Comparison of ENCODE assay signal across 32 cellular contexts in genomic region chr3:18051312-18051711, GRCh38.
"Had no signal": no experiment of that assay in that cellular context is flagged by ENCODE, and none has a peak within 500 bp of the region (broad histone marks: within the 10 kb centered on the region; RNA-seq: fewer than 3 reads in every experiment).

No MANE protein-coding gene starts in this region.

- H3K27ac ChIP-seq: ascending aorta, breast epithelium, cardiac muscle cell, coronary artery, dorsolateral prefrontal cortex had no signal

- H3K27me3 ChIP-seq: ascending aorta, breast epithelium, cardiac muscle cell, dorsolateral prefrontal cortex had no signal

- DNase-seq: activated CD4-positive, alpha-beta memory T cell treated with anti-CD3 and anti-CD28 coated beads for 36 hours; activated CD4-positive, alpha-beta T cell treated with anti-CD3 and anti-CD28 coated beads for 36 hours; activated CD4-positive, alpha-beta T cell treated with anti-CD3 and anti-CD28 coated beads, Interleukin-2, amount 10 ng/mL, durations not matched to agents 24 days and 14 days; activated CD4-positive, CD25-positive, alpha-beta regulatory T cell; activated CD4-positive, CD25-positive, alpha-beta regulatory T cell treated with anti-CD3 and anti-CD28 coated beads, Interleukin-2, amount 50 U/mL, for 72 hours; activated CD8-positive, alpha-beta memory T cell treated with anti-CD3 and anti-CD28 coated beads, Interleukin-2, amount 10 ng/mL, durations not matched to agents 7 days and 5 days; activated CD8-positive, alpha-beta memory T cell treated with anti-CD3 and anti-CD28 coated beads, Interleukin-2, amount 50 U/mL, for 4 hours; activated CD8-positive, alpha-beta T cell treated with anti-CD3 and anti-CD28 coated beads, Interleukin-2, amount 10 ng/mL, durations not matched to agents 7 days and 5 days; activated effector memory CD4-positive, alpha-beta T cell treated with anti-CD3 and anti-CD28 coated beads, Interleukin-2, amount 50 U/mL, for 16 hours; activated naive CD4-positive, alpha-beta T cell treated with anti-CD3 and anti-CD28 coated beads for 36 hours; activated naive CD8-positive, alpha-beta T cell treated with anti-CD3 and anti-CD28 coated beads, Interleukin-2, amount 10 ng/mL, durations not matched to agents 7 days and 5 days; activated T-cell treated with anti-CD3 and anti-CD28 coated beads, Interleukin-2, amount 50 U/mL, for 1 hour; activated T-cell treated with anti-CD3 and anti-CD28 coated beads, Interleukin-2, amount 50 U/mL, for 48 hours; central memory CD4-positive, alpha-beta T cell; cerebellar nuclear complex; dorsolateral prefrontal cortex; effector memory CD4-positive, alpha-beta T cell; endodermal cell; foreskin fibroblast; head of caudate nucleus; T-helper 2 cell had no signal

- H3K4me1 Mint-ChIP-seq: activated CD4-positive, alpha-beta T cell treated with anti-CD3 and anti-CD28 coated beads for 36 hours; activated CD4-positive, alpha-beta T cell treated with anti-CD3 and anti-CD28 coated beads, Interleukin-2, amount 10 ng/mL, durations not matched to agents 24 days and 14 days; activated CD8-positive, alpha-beta memory T cell treated with anti-CD3 and anti-CD28 coated beads, Interleukin-2, amount 10 ng/mL, durations not matched to agents 7 days and 5 days; activated naive CD4-positive, alpha-beta T cell treated with anti-CD3 and anti-CD28 coated beads, Interleukin-2, amount 50 U/mL, for 24 hours; activated naive CD8-positive, alpha-beta T cell treated with anti-CD3 and anti-CD28 coated beads, Interleukin-2, amount 10 ng/mL, durations not matched to agents 7 days and 5 days had no signal

- H3K36me3 Mint-ChIP-seq: activated CD4-positive, alpha-beta memory T cell treated with anti-CD3 and anti-CD28 coated beads for 36 hours; activated CD8-positive, alpha-beta memory T cell treated with anti-CD3 and anti-CD28 coated beads, Interleukin-2, amount 10 ng/mL, durations not matched to agents 7 days and 5 days had no signal

- H3K9me3 ChIP-seq: ascending aorta, breast epithelium had no signal

- H3K4me1 ChIP-seq: ascending aorta, breast epithelium had no signal

- H3K9me3 Mint-ChIP-seq: activated CD4-positive, alpha-beta T cell treated with anti-CD3 and anti-CD28 coated beads, Interleukin-2, amount 10 ng/mL, durations not matched to agents 24 days and 14 days had no signal

- H3K4me3 ChIP-seq: ascending aorta, breast epithelium, cardiac muscle cell, coronary artery, dorsolateral prefrontal cortex had no signal

- ATAC-seq: activated CD4-positive, alpha-beta T cell treated with anti-CD3 and anti-CD28 coated beads for 36 hours; activated CD8-positive, alpha-beta memory T cell treated with anti-CD3 and anti-CD28 coated beads, Interleukin-2, amount 10 ng/mL, durations not matched to agents 7 days and 5 days; activated CD8-positive, alpha-beta T cell treated with anti-CD3 and anti-CD28 coated beads, Interleukin-2, amount 10 ng/mL, durations not matched to agents 7 days and 5 days; esophagus mucosa had no signal

- H3K27me3 Mint-ChIP-seq: activated CD4-positive, alpha-beta T cell treated with anti-CD3 and anti-CD28 coated beads for 36 hours; activated CD4-positive, alpha-beta T cell treated with anti-CD3 and anti-CD28 coated beads, Interleukin-2, amount 10 ng/mL, durations not matched to agents 24 days and 14 days; activated naive CD4-positive, alpha-beta T cell treated with anti-CD3 and anti-CD28 coated beads, Interleukin-2, amount 50 U/mL, for 24 hours; activated naive CD8-positive, alpha-beta T cell treated with anti-CD3 and anti-CD28 coated beads, Interleukin-2, amount 10 ng/mL, durations not matched to agents 7 days and 5 days; dendritic cell treated with granulocyte-macrophage colony-stimulating factor and Interleukin-4, amounts not matched to agents 40 ng/mL and 50 ng/mL, for 4 days had no signal

- H3K4me3 Mint-ChIP-seq: activated CD4-positive, alpha-beta memory T cell treated with anti-CD3 and anti-CD28 coated beads for 36 hours; activated CD4-positive, alpha-beta T cell treated with anti-CD3 and anti-CD28 coated beads for 36 hours; activated CD4-positive, alpha-beta T cell treated with anti-CD3 and anti-CD28 coated beads, Interleukin-2, amount 10 ng/mL, durations not matched to agents 24 days and 14 days; activated CD8-positive, alpha-beta memory T cell treated with anti-CD3 and anti-CD28 coated beads, Interleukin-2, amount 10 ng/mL, durations not matched to agents 7 days and 5 days; activated CD8-positive, alpha-beta T cell treated with anti-CD3 and anti-CD28 coated beads, Interleukin-2, amount 10 ng/mL, durations not matched to agents 7 days and 5 days; activated naive CD4-positive, alpha-beta T cell treated with anti-CD3 and anti-CD28 coated beads for 36 hours; activated naive CD4-positive, alpha-beta T cell treated with anti-CD3 and anti-CD28 coated beads, Interleukin-2, amount 50 U/mL, for 24 hours; activated naive CD8-positive, alpha-beta T cell treated with anti-CD3 and anti-CD28 coated beads, Interleukin-2, amount 10 ng/mL, durations not matched to agents 7 days and 5 days; activated T-helper 1 cell treated with anti-CD3 and anti-CD28 coated beads, Interleukin-12 subunit alpha, Interleukin-12 subunit beta, Interleukin-2, Interleukin-4 antibody, amounts not matched to agents 30 ng/mL and 10 ng/mL and 1 ng/mL, durations not matched to agents 14 hours and 24 hours and 36 hours; brain; dendritic cell treated with granulocyte-macrophage colony-stimulating factor and Interleukin-4, amounts not matched to agents 40 ng/mL and 50 ng/mL, for 4 days; endodermal cell had no signal

- H3K27ac Mint-ChIP-seq: activated CD4-positive, alpha-beta memory T cell treated with anti-CD3 and anti-CD28 coated beads for 36 hours; activated CD4-positive, alpha-beta T cell treated with anti-CD3 and anti-CD28 coated beads for 36 hours; activated CD4-positive, alpha-beta T cell treated with anti-CD3 and anti-CD28 coated beads, Interleukin-2, amount 10 ng/mL, durations not matched to agents 24 days and 14 days; activated CD8-positive, alpha-beta memory T cell treated with anti-CD3 and anti-CD28 coated beads, Interleukin-2, amount 10 ng/mL, durations not matched to agents 7 days and 5 days; activated CD8-positive, alpha-beta T cell treated with anti-CD3 and anti-CD28 coated beads, Interleukin-2, amount 10 ng/mL, durations not matched to agents 7 days and 5 days; activated naive CD4-positive, alpha-beta T cell treated with anti-CD3 and anti-CD28 coated beads for 36 hours; activated naive CD4-positive, alpha-beta T cell treated with anti-CD3 and anti-CD28 coated beads, Interleukin-2, amount 50 U/mL, for 24 hours; activated naive CD8-positive, alpha-beta T cell treated with anti-CD3 and anti-CD28 coated beads, Interleukin-2, amount 10 ng/mL, durations not matched to agents 7 days and 5 days; activated T-helper 1 cell treated with anti-CD3 and anti-CD28 coated beads, Interleukin-12 subunit alpha, Interleukin-12 subunit beta, Interleukin-2, Interleukin-4 antibody, amounts not matched to agents 30 ng/mL and 10 ng/mL and 1 ng/mL, durations not matched to agents 14 hours and 24 hours and 36 hours; activated T-helper 2 cell treated with anti-CD3 and anti-CD28 coated beads, Interferon-gamma antibody, Interleukin-2, Interleukin-4, amounts not matched to agents 10 μg/mL and 5 μg/mL and 100 μg/mL, durations not matched to agents 14 hours and 24 hours and 36 hours; brain; dendritic cell treated with granulocyte-macrophage colony-stimulating factor and Interleukin-4, amounts not matched to agents 40 ng/mL and 50 ng/mL, for 4 days; endodermal cell had no signal

- FAIRE-seq: frontal cortex had no signal

- H3K36me3 ChIP-seq: ascending aorta, breast epithelium, cardiac muscle cell had no signal
